ENCODE assay signal across 26 cellular contexts in genomic region chr7:155489158-155489840, GRCh38. TPM values are rescaled to one million over a fixed set of nuclear protein-coding genes. Genes with fewer than 3 reads are reported as not detected.
DNase-seq lines count a peak whose midpoint lies in the region; ATAC-seq and TF ChIP-seq lines count a peak whose summit lies in the region.
"Had no signal": no experiment of that assay in that cellular context is flagged by ENCODE, and none has a peak within 500 bp of the region (broad histone marks: within the 10 kb centered on the region; RNA-seq: fewer than 3 reads in every experiment).

No MANE protein-coding gene starts in this region.

- DNase-seq in activated CD8-positive, alpha-beta memory T cell treated with anti-CD3 and anti-CD28 coated beads for 24 hours = peak; percentile 56
- no peak for DNase-seq in activated CD8-positive, alpha-beta memory T cell treated with anti-CD3 and anti-CD28 coated beads, Interleukin-2, amount 10 ng/mL, durations not matched to agents 7 days and 5 days
- peak; percentile 27 to 64 for DNase-seq in left lung
- DNase-seq in SKM-1 treated with dmso at 0.1 percent for 144 hours (lab: John Stamatoyannopoulos, UW; ENCODE audit: unreplicated experiment) = no peak
- DNase-seq in occipital lobe (lab: John Stamatoyannopoulos, UW) = no peak
- DNase-seq: activated T-cell treated with anti-CD3 and anti-CD28 coated beads, Interleukin-2, amount 50 U/mL, for 72 hours; BE2C; cerebellar nuclear complex; erythroblast; foreskin melanocyte; KBM-7; NCI-H524 treated with DMSO at 0.1 percent for 48 hours; ovary; stimulated activated CD4-positive, alpha-beta T cell treated with anti-CD3 and anti-CD28 coated beads, Interleukin-4, amount 100 ng/mL, for 24 hours; T-helper 2 cell had no signal

- H3K4me1 Mint-ChIP-seq in activated CD8-positive, alpha-beta memory T cell treated with anti-CD3 and anti-CD28 coated beads, Interleukin-2, amount 10 ng/mL, durations not matched to agents 7 days and 5 days = peaks cover 20% of the 10 kb centered on the region
- peaks cover 35% of the 10 kb centered on the region for H3K4me1 Mint-ChIP-seq in stimulated activated memory B cell treated with anti-CD40 and anti-IgM and Interleukin-4, amounts not matched to agents 10 μg/mL and 1 μg/mL and 100 μg/mL, for 72 hours

- H3K4me3 ChIP-seq in KMS-11 (IDR thresholded peaks at IDR 0.05; ENCODE audit: insufficient read depth, low read depth, low read length) (no peak overlapping the region), left lung (no peak overlapping the region)
- H3K4me3 ChIP-seq: A549, hepatocyte, ovary had no signal

- peaks cover under 1% of the 10 kb centered on the region; the same call in 1 of the 2 replicates for H3K27me3 ChIP-seq in KMS-11 (ENCODE audit: insufficient read depth, low read depth)
- H3K27me3 ChIP-seq in left lung = peaks cover 0 to 93% of the 10 kb centered on the region in 2 donors
- H3K27me3 ChIP-seq: ovary had no signal

- TF ChIP-seq CTCF in KMS-11 (conservative IDR thresholded peaks at IDR 0.05; ENCODE audit: low read depth, low read length) = no peak
- no peak for TF ChIP-seq CTCF in left lung (IDR thresholded peaks at IDR 0.05)

- H2AFZ ChIP-seq in KMS-11 (ENCODE audit: low read depth) = peak overlapping the region; percentile 75

- no peak overlapping the region for H3K4me3 Mint-ChIP-seq in activated CD8-positive, alpha-beta memory T cell treated with anti-CD3 and anti-CD28 coated beads, Interleukin-2, amount 10 ng/mL, durations not matched to agents 7 days and 5 days
- peak overlapping the region; percentile 85 for H3K4me3 Mint-ChIP-seq in stimulated activated memory B cell treated with anti-CD40 and anti-IgM and Interleukin-4, amounts not matched to agents 10 μg/mL and 1 μg/mL and 100 μg/mL, for 72 hours
- H3K4me3 Mint-ChIP-seq: activated T-cell treated with anti-CD3 and anti-CD28 coated beads, Interleukin-2, amount 50 U/mL, for 72 hours; type B pancreatic cell had no signal

- no peaks in the 10 kb centered on the region for H3K36me3 ChIP-seq in KMS-11 (ENCODE audit: insufficient read depth)
- H3K36me3 ChIP-seq in left lung = no peaks in the 10 kb centered on the region
- H3K36me3 ChIP-seq: BE2C, ovary, right atrium auricular region had no signal

- no peaks in the 10 kb centered on the region for H3K9me3 ChIP-seq in left lung
- H3K9me3 ChIP-seq: A549, BE2C, ovary, right atrium auricular region had no signal

- H3K27me3 Mint-ChIP-seq in activated CD8-positive, alpha-beta memory T cell treated with anti-CD3 and anti-CD28 coated beads, Interleukin-2, amount 10 ng/mL, durations not matched to agents 7 days and 5 days = peaks cover 46% of the 10 kb centered on the region
- H3K27me3 Mint-ChIP-seq in stimulated activated memory B cell treated with anti-CD40 and anti-IgM and Interleukin-4, amounts not matched to agents 10 μg/mL and 1 μg/mL and 100 μg/mL, for 72 hours = peaks cover 17% of the 10 kb centered on the region

- H3K27ac ChIP-seq in KMS-11 (peak overlapping the region; percentile 49), left lung (no peak overlapping the region)
- H3K27ac ChIP-seq: A549, hepatocyte, ovary, right atrium auricular region had no signal

- no peaks in the 10 kb centered on the region for H3K79me2 ChIP-seq in KMS-11 (ENCODE audit: insufficient read depth, low read depth)
- H3K79me2 ChIP-seq: hepatocyte had no signal

- peak overlapping the region; percentile 24; the same call in 1 of the 2 replicates for H3K9ac ChIP-seq in KMS-11

- CTCF ChIA-PET in activated CD8-positive, alpha-beta memory T cell treated with anti-CD3 and anti-CD28 coated beads, Interleukin-2, amount 10 ng/mL, durations not matched to agents 7 days and 5 days (lab: Charles Lee) = interaction anchor here (1.2 to 1.3 kb wide), 2 partner anchors 11 to 117 kb away, joined by 3 to 4 read pairs; no protein-coding TSS in a partner anchor

- no peaks in the 10 kb centered on the region for H3K9me3 Mint-ChIP-seq in activated CD8-positive, alpha-beta memory T cell treated with anti-CD3 and anti-CD28 coated beads, Interleukin-2, amount 10 ng/mL, durations not matched to agents 7 days and 5 days (ENCODE audit: low read depth)
- peaks cover 6% of the 10 kb centered on the region for H3K9me3 Mint-ChIP-seq in stimulated activated memory B cell treated with anti-CD40 and anti-IgM and Interleukin-4, amounts not matched to agents 10 μg/mL and 1 μg/mL and 100 μg/mL, for 72 hours
- H3K9me3 Mint-ChIP-seq: activated naive CD4-positive, alpha-beta T cell treated with anti-CD3 and anti-CD28 coated beads, Interleukin-2, amount 50 U/mL, for 72 hours; activated T-cell treated with anti-CD3 and anti-CD28 coated beads, Interleukin-2, amount 50 U/mL, for 72 hours; type B pancreatic cell had no signal

- intact Hi-C loops in left lung (cut with DNase I) = no loop called here

- H3K4me1 ChIP-seq in KMS-11 (ENCODE audit: low read depth, poor library complexity, severe bottlenecking) = peaks cover 18% of the 10 kb centered on the region
- H3K4me1 ChIP-seq in left lung = peaks cover 0 to 18% of the 10 kb centered on the region in 2 donors
- H3K4me1 ChIP-seq: A549, BE2C, right atrium auricular region had no signal

- peaks cover 2% of the 10 kb centered on the region for H3K36me3 Mint-ChIP-seq in activated CD8-positive, alpha-beta memory T cell treated with anti-CD3 and anti-CD28 coated beads, Interleukin-2, amount 10 ng/mL, durations not matched to agents 7 days and 5 days
- peaks cover 5% of the 10 kb centered on the region for H3K36me3 Mint-ChIP-seq in stimulated activated memory B cell treated with anti-CD40 and anti-IgM and Interleukin-4, amounts not matched to agents 10 μg/mL and 1 μg/mL and 100 μg/mL, for 72 hours
- H3K36me3 Mint-ChIP-seq: type B pancreatic cell had no signal

- ATAC-seq in activated CD8-positive, alpha-beta memory T cell treated with anti-CD3 and anti-CD28 coated beads, Interleukin-2, amount 10 ng/mL, durations not matched to agents 7 days and 5 days = no peak
- ATAC-seq in left lung = no peak
- ATAC-seq in stimulated activated memory B cell treated with anti-CD40 and anti-IgM and Interleukin-4, amounts not matched to agents 10 μg/mL and 1 μg/mL and 100 μg/mL, for 72 hours = no peak
- ATAC-seq in HG03520 (IDR thresholded peaks at IDR 0.05; ENCODE audit: unreplicated experiment) = no peak
- ATAC-seq: A549; activated naive CD4-positive, alpha-beta T cell treated with anti-CD3 and anti-CD28 coated beads, Interleukin-2, amount 50 U/mL, for 72 hours; activated T-cell treated with anti-CD3 and anti-CD28 coated beads, Interleukin-2, amount 50 U/mL, for 72 hours; HCT116 had no signal

- H3K27ac Mint-ChIP-seq in activated CD8-positive, alpha-beta memory T cell treated with anti-CD3 and anti-CD28 coated beads, Interleukin-2, amount 10 ng/mL, durations not matched to agents 7 days and 5 days = no peak overlapping the region
- H3K27ac Mint-ChIP-seq in stimulated activated memory B cell treated with anti-CD40 and anti-IgM and Interleukin-4, amounts not matched to agents 10 μg/mL and 1 μg/mL and 100 μg/mL, for 72 hours = peak overlapping the region; percentile 87
- H3K27ac Mint-ChIP-seq: activated naive CD4-positive, alpha-beta T cell treated with anti-CD3 and anti-CD28 coated beads, Interleukin-2, amount 50 U/mL, for 72 hours; activated T-cell treated with anti-CD3 and anti-CD28 coated beads, Interleukin-2, amount 50 U/mL, for 72 hours; type B pancreatic cell had no signal

- H3K4me2 ChIP-seq in KMS-11 = peak overlapping the region; percentile 51
- H3K4me2 ChIP-seq: A549 had no signal

- no peaks in the 10 kb centered on the region for H4K20me1 ChIP-seq in KMS-11 (ENCODE audit: insufficient read depth)

RNA-seq across cellular contexts. Expression of gene EN2, which starts 31.4 kb away (rescaled TPM):
- total RNA-seq in activated CD8-positive, alpha-beta memory T cell treated with anti-CD3 and anti-CD28 coated beads, Interleukin-2, amount 10 ng/mL, durations not matched to agents 7 days and 5 days = not detected
- not detected for total RNA-seq in left lung
- total RNA-seq in occipital lobe = not detected
- total RNA-seq: activated naive CD4-positive, alpha-beta T cell treated with anti-CD3 and anti-CD28 coated beads, Interleukin-2, amount 50 U/mL, for 72 hours; activated T-cell treated with anti-CD3 and anti-CD28 coated beads, Interleukin-2, amount 50 U/mL, for 72 hours; hepatocyte; right atrium auricular region had no signal

RNA-seq across cellular contexts. Expression of gene CNPY1, which starts 57.1 kb away (rescaled TPM):
- not detected for total RNA-seq in activated CD8-positive, alpha-beta memory T cell treated with anti-CD3 and anti-CD28 coated beads, Interleukin-2, amount 10 ng/mL, durations not matched to agents 7 days and 5 days
- total RNA-seq in left lung (not detected), occipital lobe (0.16 TPM)
- total RNA-seq: activated naive CD4-positive, alpha-beta T cell treated with anti-CD3 and anti-CD28 coated beads, Interleukin-2, amount 50 U/mL, for 72 hours; activated T-cell treated with anti-CD3 and anti-CD28 coated beads, Interleukin-2, amount 50 U/mL, for 72 hours; hepatocyte; lower leg skin; ovary; right atrium auricular region; SK-MEL-5 had no signal

Comparison
In these comparisons a context has a peak if more than half of its experiments do, and no peak if none do; other contexts are left out.
1. DNase-seq: peak in activated CD8-positive, alpha-beta memory T cell treated with anti-CD3 and anti-CD28 coated beads for 24 hours (single experiment) and left lung (2 of 2); none in activated CD8-positive, alpha-beta memory T cell treated with anti-CD3 and anti-CD28 coated beads, Interleukin-2, amount 10 ng/mL, durations not matched to agents 7 days and 5 days (single experiment), SKM-1 treated with dmso at 0.1 percent for 144 hours (single experiment) and occipital lobe (single experiment).